9 cellular contexts compared by ENCODE assay signal in genomic region chr14:85195872-85196477, GRCh38.
DNase-seq lines count a peak whose midpoint lies in the region; ATAC-seq and TF ChIP-seq lines count a peak whose summit lies in the region.
"Had no signal": no experiment of that assay in that cellular context is flagged by ENCODE, and none has a peak within 500 bp of the region (broad histone marks: within the 10 kb centered on the region; RNA-seq: fewer than 3 reads in every experiment).

No MANE protein-coding gene starts in this region.

- H3K36me3 ChIP-seq in PC-9 (ENCODE audit: low read depth) (no peaks in the 10 kb centered on the region), thoracic aorta (no peaks in the 10 kb centered on the region)
- H3K36me3 ChIP-seq: BLaER1 treated with 17β-estradiol and CSF1 and Interleukin-3, amounts not matched to agents 10 nM and 100 nM had no signal

- TF ChIP-seq CTCF in PC-9 (conservative IDR thresholded peaks at IDR 0.05) (peak; percentile 48; the same call in 1 of the 2 replicates), fibroblast of mammary gland (conservative IDR thresholded peaks at IDR 0.05; ENCODE audit: control insufficient read depth, insufficient read depth, low read depth, low read length) (peak; percentile 74), thoracic aorta (IDR thresholded peaks at IDR 0.05) (peak; percentile 52)

- H2AFZ ChIP-seq in PC-9 = no peak overlapping the region

- H3F3A ChIP-seq in PC-9 (ENCODE audit: insufficient read depth, low read depth) = no peaks in the 10 kb centered on the region

- H3K4me3 ChIP-seq in PC-9 (no peak overlapping the region), fibroblast of mammary gland (ENCODE audit: control insufficient read depth, low read depth, low read length) (no peak overlapping the region), thoracic aorta (no peak overlapping the region)
- H3K4me3 ChIP-seq: BLaER1 treated with 17β-estradiol and CSF1 and Interleukin-3, amounts not matched to agents 10 nM and 100 nM had no signal

- no peak for ATAC-seq in thoracic aorta (ENCODE audit: insufficient number of reproducible peaks, low FRiP score, low read depth)

- POLR2A ChIA-PET in PC-9 (lab: Charles Lee; ENCODE audit: unreplicated experiment) = no interaction called here

- H3K4me2 ChIP-seq in PC-9 = no peak overlapping the region
- H3K4me2 ChIP-seq: BLaER1 treated with 17β-estradiol and CSF1 and Interleukin-3, amounts not matched to agents 10 nM and 100 nM had no signal

- no TSS peak for BruUV-seq in PC-9 (replicated peaks; lab: Mats Ljungman, UMichigan)

- DNase-seq in NCI-H748 (lab: John Stamatoyannopoulos, UW; ENCODE audit: unreplicated experiment) (peak; percentile 37), NCI-H748 treated with DMSO at 0.1 percent for 48 hours (lab: John Stamatoyannopoulos, UW) (no peak), PC-9 (no peak), fibroblast of mammary gland (ENCODE audit: low read depth) (peak; percentile 32), thoracic aorta (ENCODE audit: low spot score) (no peak), NOMO-1 treated with DMSO at 0.1 percent for 48 hours (lab: John Stamatoyannopoulos, UW; ENCODE audit: unreplicated experiment) (no peak), T-helper 9 cell (no peak), AML-193 (lab: John Stamatoyannopoulos, UW) (no peak)

- H3K27me3 ChIP-seq in PC-9 (ENCODE audit: insufficient read depth, low read depth) (no peaks in the 10 kb centered on the region), thoracic aorta (replicated peaks; ENCODE audit: insufficient read depth) (no peaks in the 10 kb centered on the region)
- H3K27me3 ChIP-seq: BLaER1 treated with 17β-estradiol and CSF1 and Interleukin-3, amounts not matched to agents 10 nM and 100 nM had no signal

- intact Hi-C loops in PC-9 (cut with micrococcal nuclease; ENCODE audit: unreplicated experiment) = no loop called here

- H3K79me2 ChIP-seq in PC-9 (ENCODE audit: low read depth) = no peaks in the 10 kb centered on the region

- no peaks in the 10 kb centered on the region for H4K20me1 ChIP-seq in PC-9 (ENCODE audit: insufficient read depth)
- H4K20me1 ChIP-seq: BLaER1 treated with 17β-estradiol and CSF1 and Interleukin-3, amounts not matched to agents 10 nM and 100 nM had no signal

- H3K4me1 ChIP-seq in PC-9 (replicated peaks; ENCODE audit: insufficient read depth) = no peaks in the 10 kb centered on the region
- no peaks in the 10 kb centered on the region for H3K4me1 ChIP-seq in thoracic aorta (ENCODE audit: control insufficient read depth in 1 of 2, low read depth in 2 of 2)
- H3K4me1 ChIP-seq: BLaER1 treated with 17β-estradiol and CSF1 and Interleukin-3, amounts not matched to agents 10 nM and 100 nM had no signal

- no peak overlapping the region for H3K27ac ChIP-seq in PC-9
- no peak overlapping the region for H3K27ac ChIP-seq in thoracic aorta
- H3K27ac ChIP-seq: BLaER1 treated with 17β-estradiol and CSF1 and Interleukin-3, amounts not matched to agents 10 nM and 100 nM had no signal

- CTCF ChIA-PET in PC-9 (lab: Charles Lee) = no interaction called here

- H3K9me3 ChIP-seq in PC-9 (ENCODE audit: insufficient read depth, low read depth) (no peaks in the 10 kb centered on the region), thoracic aorta (no peaks in the 10 kb centered on the region)
- H3K9me3 ChIP-seq: BLaER1 treated with 17β-estradiol and CSF1 and Interleukin-3, amounts not matched to agents 10 nM and 100 nM had no signal

- H3K9me2 ChIP-seq in PC-9 (ENCODE audit: insufficient read depth) = no peaks in the 10 kb centered on the region

Comparison
In these comparisons a context has a peak if more than half of its experiments do, and no peak if none do; other contexts are left out.
1. DNase-seq: peak in NCI-H748 (single experiment) and fibroblast of mammary gland (single experiment); none in NCI-H748 treated with DMSO at 0.1 percent for 48 hours (single experiment), PC-9 (0 of 2), thoracic aorta (single experiment), NOMO-1 treated with DMSO at 0.1 percent for 48 hours (single experiment), T-helper 9 cell (single experiment) and AML-193 (0 of 2).
2. Peak in every context shown above with its lines, with median percentiles within 50 percentile points of each other: CTCF ChIP-seq.